Comparison of ENCODE assay signal across 18 cellular contexts in the genomic region with DNA sequence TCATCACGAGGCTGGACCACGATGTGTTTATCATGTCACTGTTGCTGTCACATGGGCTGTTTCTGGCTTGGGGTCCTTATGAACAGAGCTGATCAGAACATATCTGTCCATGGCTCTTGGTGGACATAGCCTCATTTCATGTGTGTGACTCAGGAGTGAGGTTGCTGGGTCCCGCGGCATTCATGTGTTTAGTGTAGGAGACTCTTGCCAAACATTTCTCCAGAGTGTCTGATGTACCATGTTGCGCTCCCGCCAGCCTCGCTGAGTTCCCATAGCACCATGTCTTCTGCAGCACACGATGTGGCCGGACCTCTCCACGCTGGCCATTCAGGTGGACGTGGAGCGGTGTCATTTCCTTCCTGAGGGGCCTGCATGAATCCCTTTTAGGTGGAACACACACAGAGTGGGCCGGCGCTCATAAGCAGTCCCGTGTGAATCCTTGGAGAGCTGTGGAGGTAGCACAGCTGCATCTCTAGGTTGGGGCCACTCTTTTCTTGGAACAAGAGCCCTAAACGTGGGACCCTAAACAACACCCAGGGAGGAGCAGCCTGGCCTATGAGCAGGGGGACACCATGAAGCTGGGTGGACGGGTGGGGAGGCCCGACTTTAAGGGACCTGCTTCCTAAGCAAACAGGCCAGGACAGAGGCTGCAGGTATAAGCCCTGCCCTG.
"Had no signal": no experiment of that assay in that cellular context is flagged by ENCODE, and none has a peak within 500 bp of the region (broad histone marks: within the 10 kb centered on the region; RNA-seq: fewer than 3 reads in every experiment).

No MANE protein-coding gene starts in this region.

- ATAC-seq: activated CD4-positive, CD25-positive, alpha-beta regulatory T cell treated with anti-CD3 and anti-CD28 coated beads, Interleukin-2, amount 50 U/mL, for 24 hours; activated naive CD8-positive, alpha-beta T cell treated with anti-CD3 and anti-CD28 coated beads, Interleukin-2, amount 50 U/mL, for 24 hours; heart left ventricle; naive thymus-derived CD8-positive, alpha-beta T cell had no signal

- H3K36me3 ChIP-seq: breast epithelium, heart left ventricle, prostate gland, tibial artery, uterus had no signal

- DNase-seq: activated CD4-positive, alpha-beta T cell treated with anti-CD3 and anti-CD28 coated beads, Interleukin-2, amount 50 U/mL, for 1 hour; activated CD8-positive, alpha-beta memory T cell treated with anti-CD3 and anti-CD28 coated beads for 24 hours; activated naive CD4-positive, alpha-beta T cell treated with Interleukin-2 at 50 U/mL for 16 hours; activated naive CD8-positive, alpha-beta T cell treated with anti-CD3 and anti-CD28 coated beads, Interleukin-2, amount 50 U/mL, for 24 hours; left colon; mammary epithelial cell; occipital lobe; stimulated activated CD4-positive, alpha-beta T cell treated with anti-CD3 and anti-CD28 coated beads, Interleukin-12 subunit alpha, Interleukin-12 subunit beta, amount 100 ng/mL, for 4 hours; stimulated activated CD4-positive, alpha-beta T cell treated with anti-CD3 and anti-CD28 coated beads, Interleukin-2, amount 100 ng/mL, for 24 hours; stimulated activated naive CD4-positive, alpha-beta T cell; SW 1271; tibial artery; uterus had no signal

- H3K9me3 Mint-ChIP-seq: activated naive CD8-positive, alpha-beta T cell treated with anti-CD3 and anti-CD28 coated beads, Interleukin-2, amount 50 U/mL, for 24 hours had no signal

- H3K27me3 ChIP-seq: breast epithelium, heart left ventricle, tibial artery, uterus had no signal

- H3K27me3 Mint-ChIP-seq: activated naive CD8-positive, alpha-beta T cell treated with anti-CD3 and anti-CD28 coated beads, Interleukin-2, amount 50 U/mL, for 24 hours; naive thymus-derived CD8-positive, alpha-beta T cell had no signal

- H3K4me3 Mint-ChIP-seq: activated naive CD8-positive, alpha-beta T cell treated with anti-CD3 and anti-CD28 coated beads, Interleukin-2, amount 50 U/mL, for 24 hours; naive thymus-derived CD8-positive, alpha-beta T cell had no signal

- H3K9me3 ChIP-seq: breast epithelium, prostate gland, tibial artery, uterus had no signal

- H3K4me3 ChIP-seq: breast epithelium, heart left ventricle, prostate gland, tibial artery, uterus had no signal

- H3K27ac Mint-ChIP-seq: activated naive CD8-positive, alpha-beta T cell treated with anti-CD3 and anti-CD28 coated beads, Interleukin-2, amount 50 U/mL, for 24 hours had no signal

- H3K27ac ChIP-seq: breast epithelium, heart left ventricle, prostate gland, tibial artery, uterus had no signal

- H3K4me1 ChIP-seq: breast epithelium, heart left ventricle, prostate gland, tibial artery, uterus had no signal
